ENCODE assay signal across 13 cellular contexts in genomic region chr17:65183736-65184135, GRCh38. TPM values are rescaled to one million over a fixed set of nuclear protein-coding genes. Genes with fewer than 3 reads are reported as not detected.
DNase-seq lines count a peak whose midpoint lies in the region; ATAC-seq and TF ChIP-seq lines count a peak whose summit lies in the region.
"Had no signal": no experiment of that assay in that cellular context is flagged by ENCODE, and none has a peak within 500 bp of the region (broad histone marks: within the 10 kb centered on the region; RNA-seq: fewer than 3 reads in every experiment).

No MANE protein-coding gene starts in this region.

- TF ChIP-seq CTCF in OCI-LY7 (conservative IDR thresholded peaks at IDR 0.05; ENCODE audit: low read length) (no peak), osteoblast (IDR thresholded peaks at IDR 0.05; ENCODE audit: extremely low read depth, low read depth, low read length) (no peak)

- H3K4me1 ChIP-seq in OCI-LY7 (ENCODE audit: insufficient read depth, low read length, poor library complexity, severe bottlenecking) (peaks cover 68% of the 10 kb centered on the region), osteoblast (ENCODE audit: insufficient read depth, low read length) (no peaks in the 10 kb centered on the region)

- H2AFZ ChIP-seq in OCI-LY7 (ENCODE audit: low read length) (no peak overlapping the region), osteoblast (ENCODE audit: low read length) (no peak overlapping the region)

- H3K27ac ChIP-seq in OCI-LY7 (ENCODE audit: low read depth, low read length, poor library complexity, severe bottlenecking) = peak overlapping the region; percentile 96
- H3K27ac ChIP-seq in osteoblast (ENCODE audit: low read depth, low read length) = no peak overlapping the region
- H3K27ac ChIP-seq: foreskin keratinocyte had no signal

- H3K4me2 ChIP-seq in OCI-LY7 (ENCODE audit: low read length) = no peak overlapping the region
- H3K4me2 ChIP-seq in osteoblast (ENCODE audit: insufficient read depth, low read length) = no peak overlapping the region

- CTCF ChIA-PET in OCI-LY7 (lab: Charles Lee; ENCODE audit: unreplicated experiment) = no interaction called here

- H3K9me3 ChIP-seq in OCI-LY7 (ENCODE audit: low read length) (no peaks in the 10 kb centered on the region), osteoblast (ENCODE audit: low read depth, low read length) (no peaks in the 10 kb centered on the region)

- BruUV-seq in OCI-LY7 (replicated peaks; lab: Mats Ljungman, UMichigan) = no TSS peak

- no peaks in the 10 kb centered on the region for H4K20me1 ChIP-seq in OCI-LY7 (ENCODE audit: insufficient read depth, low read length)
- H4K20me1 ChIP-seq in osteoblast (ENCODE audit: insufficient read depth, low read length) = no peaks in the 10 kb centered on the region

- H3K4me3 ChIP-seq in OCI-LY7 (ENCODE audit: low read depth, low read length, poor library complexity, severe bottlenecking) = no peak overlapping the region
- no peak overlapping the region for H3K4me3 ChIP-seq in osteoblast (ENCODE audit: insufficient read depth, low read length)

- H3K27me3 ChIP-seq in osteoblast (ENCODE audit: insufficient read depth, low read length) = peaks cover 4% of the 10 kb centered on the region

- no peaks in the 10 kb centered on the region for H3K9me2 ChIP-seq in OCI-LY7 (ENCODE audit: insufficient read depth, low read length)

- POLR2A ChIA-PET in OCI-LY7 (lab: Charles Lee) = interaction anchor here (0.5 kb wide), 1 partner anchor 402 kb away, joined by 3 read pairs; no protein-coding TSS in a partner anchor

- H3K79me2 ChIP-seq in OCI-LY7 (ENCODE audit: insufficient read depth, low read depth, low read length) (no peaks in the 10 kb centered on the region), osteoblast (ENCODE audit: insufficient read depth, low read length) (no peaks in the 10 kb centered on the region)

- no peaks in the 10 kb centered on the region for H3K36me3 ChIP-seq in OCI-LY7 (ENCODE audit: insufficient read depth, low read length)
- no peaks in the 10 kb centered on the region for H3K36me3 ChIP-seq in osteoblast (ENCODE audit: insufficient read depth, low read length)

- no peak for ATAC-seq in HG02678 (IDR thresholded peaks at IDR 0.05; ENCODE audit: unreplicated experiment)
- ATAC-seq in GM21723 (IDR thresholded peaks at IDR 0.05; ENCODE audit: unreplicated experiment) = no peak
- ATAC-seq: activated CD4-positive, alpha-beta T cell treated with anti-CD3 and anti-CD28 coated beads for 36 hours; activated naive CD8-positive, alpha-beta T cell treated with anti-CD3 and anti-CD28 coated beads, Interleukin-2, amount 50 U/mL, for 24 hours; foreskin keratinocyte; Panc1 had no signal

- DNase-seq in ELF-1 (ENCODE audit: low read depth, low spot score) = peak; percentile 66
- DNase-seq in OCI-LY7 (ENCODE audit: low spot score) = no peak
- DNase-seq in fibroblast of gingiva (ENCODE audit: low read depth) = peak; percentile 41
- peak; percentile 88 for DNase-seq in osteoblast (ENCODE audit: insufficient read length, low spot score, missing footprints)
- DNase-seq in activated effector memory CD4-positive, alpha-beta T cell treated with anti-CD3 and anti-CD28 coated beads, Interleukin-2, amount 50 U/mL, for 16 hours = no peak
- DNase-seq in NCI-H774 (lab: John Stamatoyannopoulos, UW) = no peak
- DNase-seq: activated CD4-positive, alpha-beta T cell treated with anti-CD3 and anti-CD28 coated beads for 36 hours; activated naive CD8-positive, alpha-beta T cell treated with anti-CD3 and anti-CD28 coated beads, Interleukin-2, amount 50 U/mL, for 24 hours; NCI-H146 had no signal

- intact Hi-C loops in OCI-LY7 (cut with micrococcal nuclease; ENCODE audit: unreplicated experiment) = loop anchor here (5.0 kb wide), 4 partner anchors 61 to 216 kb away; partner anchors contain the start of gene GNA13

RNA-seq across cellular contexts. Expression of gene RGS9, which starts 46.6 kb away (rescaled TPM):
- 12.9 and 13.7 TPM in 2 replicates for total RNA-seq in OCI-LY7 (2014; rRNA removed; shearing (Covaris generic))
- total RNA-seq in OCI-LY7 (2022) = 22.2 and 26.4 TPM in 2 replicates
- total RNA-seq in osteoblast = 0.36 and 0.59 TPM in 2 replicates

Comparison
In these comparisons a context has a peak if more than half of its experiments do, and no peak if none do; other contexts are left out.
1. DNase-seq: peak in ELF-1 (single experiment), fibroblast of gingiva (single experiment) and osteoblast (single experiment); none in OCI-LY7 (single experiment), activated effector memory CD4-positive, alpha-beta T cell treated with anti-CD3 and anti-CD28 coated beads, Interleukin-2, amount 50 U/mL, for 16 hours (single experiment) and NCI-H774 (single experiment).